ENCODE assay signal across 20 cellular contexts in the genomic region with DNA sequence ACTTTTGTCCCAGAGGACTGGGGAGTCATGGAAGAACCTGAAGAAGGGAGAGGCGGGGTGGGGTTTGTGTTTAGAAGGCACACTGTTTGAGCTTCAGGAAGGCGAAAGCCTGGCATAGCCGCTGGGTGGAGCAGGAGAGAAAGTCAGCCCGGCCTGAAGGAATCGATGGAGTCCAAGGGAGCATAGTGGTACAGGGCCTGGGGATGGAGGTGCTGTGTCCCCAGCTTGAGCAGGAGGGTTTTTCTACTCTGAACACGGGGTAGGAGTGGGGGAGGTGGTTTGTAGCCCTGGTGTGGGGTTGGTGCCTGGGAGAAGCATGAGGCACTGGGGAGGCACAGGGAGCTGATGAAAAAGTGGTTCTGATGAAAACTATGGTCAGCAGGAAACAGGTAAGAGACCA. TPM values are rescaled to one million over a fixed set of nuclear protein-coding genes. Genes with fewer than 3 reads are reported as not detected.
A peak's percentile ranks its signal among the peaks of the same experiment; 100 is the strongest.
DNase-seq lines count a peak whose midpoint lies in the region; ATAC-seq, FAIRE-seq and TF ChIP-seq lines count a peak whose summit lies in the region.
"Had no signal": no experiment of that assay in that cellular context is flagged by ENCODE, and none has a peak within 500 bp of the region (broad histone marks: within the 10 kb centered on the region; RNA-seq: fewer than 3 reads in every experiment).

No MANE protein-coding gene starts in this region.

- no TSS peak for BruUV-seq in Caco-2 (replicated peaks; lab: Mats Ljungman, UMichigan)

- no peak for ATAC-seq in HG03108 (IDR thresholded peaks at IDR 0.05; ENCODE audit: unreplicated experiment)
- ATAC-seq: esophagus mucosa; left cardiac atrium; natural killer cell treated with Interleukin-12 subunit alpha and Interleukin-12 subunit beta and Interleukin-15 and Interleukin-18, amount 100 ng/mL, for 72 hours; stimulated activated memory B cell treated with anti-CD40 and anti-IgM and Interleukin-4, amounts not matched to agents 10 μg/mL and 1 μg/mL and 100 μg/mL, for 72 hours had no signal

- H3K27me3 Mint-ChIP-seq in Caco-2 (ENCODE audit: insufficient read depth, unreplicated experiment) (no peaks in the 10 kb centered on the region), HFFc6 (ENCODE audit: insufficient read depth) (peaks cover 11% of the 10 kb centered on the region)
- H3K27me3 Mint-ChIP-seq: natural killer cell treated with Interleukin-12 subunit alpha and Interleukin-12 subunit beta and Interleukin-15 and Interleukin-18, amount 100 ng/mL, for 72 hours; stimulated activated memory B cell treated with anti-CD40 and anti-IgM and Interleukin-4, amounts not matched to agents 10 μg/mL and 1 μg/mL and 100 μg/mL, for 72 hours had no signal

- peak overlapping the region in 1 of 2 donors; percentile 21 for H3K9ac ChIP-seq in mucosa of rectum (ENCODE audit: low read depth in 1 of 2, low read length in 2 of 2)
- H3K9ac ChIP-seq: parathyroid adenoma had no signal

- no peaks in the 10 kb centered on the region; the same call in 1 of the 2 replicates for H3K36me3 ChIP-seq in Caco-2 (ENCODE audit: control insufficient read depth, insufficient read depth, low read length)
- peaks cover 14% of the 10 kb centered on the region for H3K36me3 ChIP-seq in bronchial epithelial cell (ENCODE audit: control insufficient read depth, insufficient read depth, low read length)
- H3K36me3 ChIP-seq in mucosa of rectum (ENCODE audit: control insufficient read depth in 2 of 2, insufficient read depth in 2 of 2, low read length in 2 of 2): peaks cover 3 to 7% of the 10 kb centered on the region in 2 donors

- H3K4me1 Mint-ChIP-seq in Caco-2 (ENCODE audit: low read depth, unreplicated experiment): peaks cover 23% of the 10 kb centered on the region
- H3K4me1 Mint-ChIP-seq in HFFc6 (ENCODE audit: low read depth): peaks cover 44% of the 10 kb centered on the region

- POLR2A ChIA-PET in Caco-2 (lab: Charles Lee): no interaction called here

- CTCF ChIA-PET in Caco-2 (lab: Charles Lee): no interaction called here

- DNase-seq in Caco-2 (no peak), HFFc6 (no peak), bronchial epithelial cell (ENCODE audit: low read depth) (no peak), NCI-H2029 (lab: John Stamatoyannopoulos, UW) (no peak), DMS53 (lab: John Stamatoyannopoulos, UW) (no peak), hippocampal formation (lab: John Stamatoyannopoulos, UW) (no peak)
- DNase-seq: activated CD8-positive, alpha-beta memory T cell treated with anti-CD3 and anti-CD28 coated beads, Interleukin-2, amount 50 U/mL, for 4 hours; activated effector memory CD4-positive, alpha-beta T cell treated with Interleukin-2 at 50 U/mL for 16 hours; dorsolateral prefrontal cortex; left cardiac atrium; NCI-H526 treated with DMSO at 0.1 percent for 48 hours; SJCRH30; T-helper 2 cell; WERI-Rb-1 had no signal

- no peak for FAIRE-seq in bronchial epithelial cell (lab: Jason Lieb, UNC)

- H3K27me3 ChIP-seq in Caco-2 (replicated peaks; ENCODE audit: control insufficient read depth, insufficient read depth, low read length): no peaks in the 10 kb centered on the region
- no peaks in the 10 kb centered on the region for H3K27me3 ChIP-seq in bronchial epithelial cell (ENCODE audit: control insufficient read depth, insufficient read depth, low read length)
- H3K27me3 ChIP-seq in mucosa of rectum (ENCODE audit: control insufficient read depth in 2 of 2, insufficient read depth in 2 of 2, low read length in 2 of 2): no peaks in the 10 kb centered on the region
- H3K27me3 ChIP-seq: dorsolateral prefrontal cortex, SJCRH30 had no signal

- H3K4me3 ChIP-seq in Caco-2 (ENCODE audit: low read depth, low read length): no peak overlapping the region
- no peak overlapping the region for H3K4me3 ChIP-seq in bronchial epithelial cell (ENCODE audit: low read depth, low read length)
- no peak overlapping the region for H3K4me3 ChIP-seq in mucosa of rectum (ENCODE audit: low read length in 2 of 2)
- H3K4me3 ChIP-seq: dorsolateral prefrontal cortex, SJCRH30 had no signal

- peak overlapping the region; percentile 6 to 41 for H3K27ac ChIP-seq in mucosa of rectum (ENCODE audit: low read depth in 2 of 2, low read length in 2 of 2)
- H3K27ac ChIP-seq: dorsolateral prefrontal cortex, parathyroid adenoma, SJCRH30, WERI-Rb-1 had no signal

- H3K9me3 ChIP-seq in Caco-2 (no peaks in the 10 kb centered on the region), mucosa of rectum (ENCODE audit: control insufficient read depth in 2 of 2, low read length in 2 of 2) (no peaks in the 10 kb centered on the region)
- H3K9me3 ChIP-seq: SJCRH30 had no signal

- TF ChIP-seq CTCF in Caco-2 (IDR thresholded peaks at IDR 0.05; ENCODE audit: insufficient read depth in 1 of 2, low read depth in 1 of 2, low read length in 1 of 2, severe bottlenecking in 1 of 2, unreplicated experiment in 1 of 2) (no peak), HFFc6 (IDR thresholded peaks at IDR 0.05) (no peak), bronchial epithelial cell (IDR thresholded peaks at IDR 0.05; ENCODE audit: insufficient read depth, low read length, severe bottlenecking) (peak; percentile 34)

- H3K36me3 Mint-ChIP-seq in Caco-2 (ENCODE audit: insufficient read depth, unreplicated experiment) (peaks cover 19% of the 10 kb centered on the region), HFFc6 (ENCODE audit: low read depth) (peaks cover 25% of the 10 kb centered on the region)
- H3K36me3 Mint-ChIP-seq: natural killer cell treated with Interleukin-12 subunit alpha and Interleukin-12 subunit beta and Interleukin-15 and Interleukin-18, amount 100 ng/mL, for 72 hours had no signal

- intact Hi-C loops in Caco-2 (cut with micrococcal nuclease; ENCODE audit: unreplicated experiment): no loop called here

- peak overlapping the region; percentile 43 for H3K27ac Mint-ChIP-seq in Caco-2 (ENCODE audit: unreplicated experiment)
- H3K27ac Mint-ChIP-seq in HFFc6: peak overlapping the region; percentile 59
- H3K27ac Mint-ChIP-seq: natural killer cell treated with Interleukin-12 subunit alpha and Interleukin-12 subunit beta and Interleukin-15 and Interleukin-18, amount 100 ng/mL, for 72 hours; stimulated activated memory B cell treated with anti-CD40 and anti-IgM and Interleukin-4, amounts not matched to agents 10 μg/mL and 1 μg/mL and 100 μg/mL, for 72 hours had no signal

- peaks cover 13% of the 10 kb centered on the region; the same call in 1 of the 2 replicates for H3K4me1 ChIP-seq in Caco-2
- peaks cover 10 to 28% of the 10 kb centered on the region in 2 donors for H3K4me1 ChIP-seq in mucosa of rectum (ENCODE audit: control insufficient read depth in 2 of 2, insufficient read depth in 2 of 2, low read length in 2 of 2)
- H3K4me1 ChIP-seq: SJCRH30 had no signal

- H3K4me3 Mint-ChIP-seq in Caco-2 (ENCODE audit: unreplicated experiment) (no peak overlapping the region), HFFc6 (no peak overlapping the region)
- H3K4me3 Mint-ChIP-seq: natural killer cell treated with Interleukin-12 subunit alpha and Interleukin-12 subunit beta and Interleukin-15 and Interleukin-18, amount 100 ng/mL, for 72 hours; stimulated activated memory B cell treated with anti-CD40 and anti-IgM and Interleukin-4, amounts not matched to agents 10 μg/mL and 1 μg/mL and 100 μg/mL, for 72 hours had no signal

- H3K9me3 Mint-ChIP-seq in Caco-2 (ENCODE audit: unreplicated experiment) (no peaks in the 10 kb centered on the region), HFFc6 (no peaks in the 10 kb centered on the region)
- H3K9me3 Mint-ChIP-seq: natural killer cell treated with Interleukin-12 subunit alpha and Interleukin-12 subunit beta and Interleukin-15 and Interleukin-18, amount 100 ng/mL, for 72 hours; stimulated activated memory B cell treated with anti-CD40 and anti-IgM and Interleukin-4, amounts not matched to agents 10 μg/mL and 1 μg/mL and 100 μg/mL, for 72 hours had no signal

RNA-seq across cellular contexts. Expression of gene CCDC24, which starts 4.7 kb away (rescaled TPM):
- 5.1 and 5.2 TPM in 2 replicates for total RNA-seq in Caco-2 (2022)
- total RNA-seq in HFFc6 (2021; fragmentation: NEBNext Ultra II Directional; extraction: Animal tissue kit (Norgen Biotek cat#: 25700)): 1 to 10 TPM; 5.6 to 7.7 (median 6.5) TPM
- 2.6 and 3.7 TPM in 2 replicates for total RNA-seq in bronchial epithelial cell

RNA-seq across cellular contexts. Expression of gene B4GALT2, which starts 7.7 kb away (rescaled TPM):
- 28.6 and 31.5 TPM in 2 replicates for total RNA-seq in Caco-2 (2022)
- 100 to 1,000 TPM in 2 of 6 experiments, 10 to 100 TPM in 4; 87.8 to 107 (median 98.8) TPM for total RNA-seq in HFFc6 (2021; fragmentation: NEBNext Ultra II Directional; extraction: Animal tissue kit (Norgen Biotek cat#: 25700))
- total RNA-seq in bronchial epithelial cell: 72.7 and 84.0 TPM in 2 replicates

RNA-seq across cellular contexts. Expression of gene ATP6V0B, which starts 12.0 kb away (rescaled TPM):
- total RNA-seq in Caco-2 (2022) (89.9 and 91.2 TPM in 2 replicates), bronchial epithelial cell (220 and 241 TPM in 2 replicates)
- total RNA-seq in HFFc6 (2021; fragmentation: NEBNext Ultra II Directional; extraction: Animal tissue kit (Norgen Biotek cat#: 25700)): 100 to 1,000 TPM; 145 to 191 (median 155) TPM

RNA-seq across cellular contexts. Expression of gene DPH2, which starts 16.9 kb away (rescaled TPM):
- 29.0 and 29.5 TPM in 2 replicates for total RNA-seq in Caco-2 (2022)
- total RNA-seq in HFFc6 (2021; fragmentation: NEBNext Ultra II Directional; extraction: Animal tissue kit (Norgen Biotek cat#: 25700)): 10 to 100 TPM; 19.1 to 22.7 (median 20.8) TPM
- 17.9 and 31.9 TPM in 2 replicates for total RNA-seq in bronchial epithelial cell

RNA-seq across cellular contexts. Expression of gene IPO13, which starts 40.0 kb away (rescaled TPM):
- total RNA-seq in Caco-2 (2022): 14.1 and 15.9 TPM in 2 replicates
- total RNA-seq in HFFc6 (2021; fragmentation: NEBNext Ultra II Directional; extraction: Animal tissue kit (Norgen Biotek cat#: 25700)): 10 to 100 TPM; 24.0 to 27.8 (median 25.0) TPM
- 13.2 and 19.8 TPM in 2 replicates for total RNA-seq in bronchial epithelial cell
